ENCODE assay signal across 8 cellular contexts in the genomic region with DNA sequence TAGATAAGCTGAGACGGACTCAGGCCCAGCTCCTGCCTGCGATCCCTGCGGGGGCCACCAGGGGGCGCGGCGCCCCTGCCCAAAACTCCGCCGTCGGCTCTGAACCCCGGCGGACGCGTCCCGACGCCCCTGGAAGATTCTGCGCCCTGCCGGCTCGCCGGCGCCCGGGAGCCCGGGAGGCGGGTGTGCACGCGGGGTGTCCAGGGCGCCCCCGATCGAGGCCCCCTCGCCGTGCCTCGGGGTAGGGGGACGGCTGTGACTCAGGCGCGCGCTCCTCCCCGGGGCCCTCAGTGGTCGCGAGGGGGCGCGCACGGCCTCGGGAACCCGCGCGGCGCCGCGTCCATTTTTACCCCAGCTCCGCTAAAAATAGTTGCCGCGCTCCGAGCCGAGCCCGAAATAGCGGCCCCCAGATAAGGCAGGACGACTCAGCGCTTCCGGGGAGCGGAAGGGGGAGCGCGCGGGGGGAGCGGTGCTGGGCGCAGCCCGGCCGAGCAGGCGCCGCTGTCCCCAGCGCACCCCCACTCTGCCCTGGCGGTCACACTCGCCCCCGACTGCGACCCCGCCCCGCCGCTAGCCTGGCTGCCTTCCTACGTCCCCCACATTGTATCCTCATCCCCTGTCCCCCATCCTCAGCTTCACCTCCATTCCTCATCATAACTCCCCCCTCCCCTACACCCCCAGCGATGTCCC. TPM values are rescaled to one million over a fixed set of nuclear protein-coding genes. Genes with fewer than 3 reads are reported as not detected.
DNase-seq lines count a peak whose midpoint lies in the region; ATAC-seq, FAIRE-seq and TF ChIP-seq lines count a peak whose summit lies in the region.

No MANE protein-coding gene starts in this region.

- peak overlapping the region; percentile 78 to 91 (median 88) for H3K9ac ChIP-seq in BLaER1 treated with 17β-estradiol and CSF1 and Interleukin-3, amounts not matched to agents 10 nM and 100 nM
- H3K9ac ChIP-seq in H1 (replicated peaks in 1 of 4; ENCODE audit: extremely low read depth in 1 of 4, low read depth in 3 of 4, low read length in 3 of 4) = peak overlapping the region in 3 of 4 experiments; percentile 8 to 48 (median 36); a peak in 3 of 7 replicates

- no peaks in the 10 kb centered on the region for H3K36me3 ChIP-seq in BLaER1 treated with 17β-estradiol and CSF1 and Interleukin-3, amounts not matched to agents 10 nM and 100 nM
- no peaks in the 10 kb centered on the region for H3K36me3 ChIP-seq in H1 (ENCODE audit: control insufficient read depth in 2 of 4, insufficient read depth in 4 of 4, low read length in 3 of 4)

- H3K23ac ChIP-seq in H1 (ENCODE audit: insufficient read length) = no peak overlapping the region

- H2BK15ac ChIP-seq in H1 (ENCODE audit: low read length) = no peak overlapping the region

- H3K27me3 ChIP-seq in BLaER1 treated with 17β-estradiol and CSF1 and Interleukin-3, amounts not matched to agents 10 nM and 100 nM = no peaks in the 10 kb centered on the region
- H3K27me3 ChIP-seq in H1 (replicated peaks in 1 of 4; ENCODE audit: control insufficient read depth in 3 of 4, extremely low read depth in 1 of 4, insufficient read depth in 3 of 4, low read length in 3 of 4) = peaks cover 0 to 5% (median 2%) of the 10 kb centered on the region in 4 experiments; a peak in 3 of 7 replicates

- H3K18ac ChIP-seq in H1 (ENCODE audit: extremely low read depth, low read length) = peak overlapping the region; percentile 19; the same call in 1 of the 2 replicates

- H3K56ac ChIP-seq in H1 (replicated peaks; ENCODE audit: insufficient read length, low read depth, low read length) = no peak overlapping the region

- TF ChIP-seq EP300 in H1 (IDR thresholded peaks at IDR 0.05; ENCODE audit: borderline replicate concordance in 1 of 2, low read depth in 2 of 2, low read length in 2 of 2) = no peak

- no peak overlapping the region for H3K14ac ChIP-seq in H1 (ENCODE audit: insufficient read length)

- CTCF ChIA-PET in H1 (lab: Charles Lee; ENCODE audit: partially characterized antibody) = interaction anchor here (0.6 to 21.2 kb wide), 37 partner anchors 9 to 424 kb away, joined by 3 to 760 read pairs (median 4); a partner anchor contains a TSS

- no peak overlapping the region; the same call in 1 of the 2 replicates for H4K8ac ChIP-seq in H1 (ENCODE audit: extremely low read depth, insufficient read depth, low read length)

- ATAC-seq in GM19035 (IDR thresholded peaks at IDR 0.05; ENCODE audit: unreplicated experiment) = peak; percentile 70
- peak; percentile 53 for ATAC-seq in HG03196 (IDR thresholded peaks at IDR 0.05; ENCODE audit: unreplicated experiment)

- no peaks in the 10 kb centered on the region for H3K79me2 ChIP-seq in H1 (ENCODE audit: control insufficient read depth in 1 of 2, insufficient read depth in 2 of 2, low read length in 2 of 2)

- no peak for FAIRE-seq in H1 (lab: Jason Lieb, UNC)

- peak; percentile 68 to 75 for DNase-seq in NOMO-1 (lab: John Stamatoyannopoulos, UW; ENCODE audit: unreplicated experiment in 2 of 2)
- peak; percentile 74 to 82 (median 81) for DNase-seq in activated CD8-positive, alpha-beta memory T cell treated with anti-CD3 and anti-CD28 coated beads for 48 hours (ENCODE audit: low read depth in 2 of 3, low spot score in 2 of 3)
- DNase-seq in H1 (ENCODE audit: low read depth in 1 of 2, low spot score in 2 of 2) = peak in 1 of 2 experiments; percentile 95
- DNase-seq in mesenteric fat pad (ENCODE audit: low spot score) = peak; percentile 93
- DNase-seq in stimulated activated CD8-positive, alpha-beta memory T cell treated with anti-CD3 and anti-CD28 coated beads, Interleukin-15, amount 100 ng/mL, for 48 hours (ENCODE audit: low read depth in 2 of 2) = peak; percentile 74 to 77

- H3K23me2 ChIP-seq in H1 (ENCODE audit: low read depth, low read length) = peaks cover 10% of the 10 kb centered on the region

- no peak overlapping the region for H3K4ac ChIP-seq in H1 (replicated peaks; ENCODE audit: insufficient read length, low read depth, low read length)

- TF ChIP-seq CTCF in H1 (IDR thresholded peaks at IDR 0.05; ENCODE audit: control extremely low read depth in 1 of 3, insufficient read depth in 1 of 3, low read depth in 1 of 3, low read length in 3 of 3) = peak; percentile 75 to 90 (median 89)

- TF ChIP-seq POLR2A in H1 (IDR thresholded peaks at IDR 0.05; ENCODE audit: control extremely low read depth in 1 of 2, low read depth in 2 of 2, low read length in 2 of 2) = peak in 1 of 2 experiments; percentile 8; a peak in 1 of 3 replicates

- no peak overlapping the region for H4K91ac ChIP-seq in H1 (replicated peaks; ENCODE audit: insufficient read length, low read length)

- H2AK5ac ChIP-seq in H1 (ENCODE audit: low read depth, low read length) = no peak overlapping the region

- peak overlapping the region; percentile 57 to 76 (median 69) for H3K4me3 ChIP-seq in BLaER1 treated with 17β-estradiol and CSF1 and Interleukin-3, amounts not matched to agents 10 nM and 100 nM
- peak overlapping the region; percentile 41 to 95 (median 73) for H3K4me3 ChIP-seq in H1 (ENCODE audit: extremely low read depth in 1 of 4, insufficient read depth in 2 of 4, low read depth in 3 of 4, low read length in 4 of 4)

- no peaks in the 10 kb centered on the region for H3K79me1 ChIP-seq in H1 (ENCODE audit: low read depth, low read length)

- POLR2A ChIA-PET in H1 (lab: Charles Lee; ENCODE audit: partially characterized antibody) = interaction anchor here (0.8 to 3.4 kb wide), 18 partner anchors 8 to 68 kb away, joined by 3 to 34 read pairs (median 4); a partner anchor contains a TSS

- peak overlapping the region; percentile 79 to 93 (median 92) for H3K27ac ChIP-seq in BLaER1 treated with 17β-estradiol and CSF1 and Interleukin-3, amounts not matched to agents 10 nM and 100 nM
- H3K27ac ChIP-seq in H1 (ENCODE audit: low read depth, low read length) = peak overlapping the region; percentile 23; the same call in 1 of the 2 replicates

- H4K5ac ChIP-seq in H1 (ENCODE audit: insufficient read length, low read depth, low read length) = peak overlapping the region; percentile 20

- 2% methylated on average over 53 of the region's 78 CpGs; no CpG with 5 or more reads in 1 of the 2 experiments for WGBS in H1 (ENCODE audit: extremely low coverage in 1 of 2, insufficient coverage in 1 of 2, insufficient read length in 1 of 2, insufficient replicate concordance in 2 of 2, low coverage in 1 of 2, low lambda C conversion rate in 2 of 2, missing lambda C conversion rate in 1 of 2), 2 experiments

- H3K4me1 ChIP-seq in BLaER1 treated with 17β-estradiol and CSF1 and Interleukin-3, amounts not matched to agents 10 nM and 100 nM = peaks cover 41 to 55% (median 48%) of the 10 kb centered on the region in 10 experiments
- peaks cover 4 to 16% (median 11%) of the 10 kb centered on the region in 4 experiments for H3K4me1 ChIP-seq in H1 (replicated peaks in 1 of 4; ENCODE audit: control insufficient read depth in 3 of 4, insufficient read depth in 4 of 4, low read length in 3 of 4)

- peak overlapping the region; percentile 82; the same call in 1 of the 2 replicates for H2BK12ac ChIP-seq in H1 (ENCODE audit: low read depth, low read length)

- peak overlapping the region; percentile 68 to 90 (median 81) for H3K4me2 ChIP-seq in BLaER1 treated with 17β-estradiol and CSF1 and Interleukin-3, amounts not matched to agents 10 nM and 100 nM
- peak overlapping the region; percentile 70 for H3K4me2 ChIP-seq in H1 (ENCODE audit: insufficient read depth in 1 of 2, low read depth in 2 of 2, low read length in 2 of 2)

- H3K9me3 ChIP-seq in BLaER1 treated with 17β-estradiol and CSF1 and Interleukin-3, amounts not matched to agents 10 nM and 100 nM (replicated peaks in 1 of 11) = no peaks in the 10 kb centered on the region
- H3K9me3 ChIP-seq in H1 (ENCODE audit: insufficient read depth in 2 of 2, low read depth in 1 of 2, low read length in 1 of 2) = no peaks in the 10 kb centered on the region

- TF ChIP-seq RAD21 in H1 (IDR thresholded peaks at IDR 0.05 in 1 of 2, conservative IDR thresholded peaks at IDR 0.05 in 1 of 2; ENCODE audit: low read depth in 2 of 2, low read length in 2 of 2) = peak; percentile 75 to 77

- no peak overlapping the region for H2BK20ac ChIP-seq in H1 (ENCODE audit: low read length)

- no peak overlapping the region for H2BK120ac ChIP-seq in H1 (replicated peaks; ENCODE audit: low read depth, low read length)

- no peak overlapping the region; the same call in 1 of the 2 replicates for H2AFZ ChIP-seq in H1 (ENCODE audit: low read length)

- H2BK5ac ChIP-seq in H1 (ENCODE audit: low read depth, low read length) = no peak overlapping the region; the same call in 1 of the 2 replicates

- H4K20me1 ChIP-seq in BLaER1 treated with 17β-estradiol and CSF1 and Interleukin-3, amounts not matched to agents 10 nM and 100 nM = no peaks in the 10 kb centered on the region
- no peaks in the 10 kb centered on the region for H4K20me1 ChIP-seq in H1 (replicated peaks in 1 of 2; ENCODE audit: control insufficient read depth in 1 of 2, insufficient read depth in 2 of 2, low read length in 2 of 2)

RNA-seq across cellular contexts. Expression of a gene that starts 16.0 kb away (rescaled TPM):
- total RNA-seq in H1 (2021; fragmentation: NEBNext Ultra II Directional; extraction: Animal tissue kit (Norgen Biotek cat#: 25700)) = 44.7 and 46.4 TPM in 2 replicates
- polyA plus RNA-seq in H1 (2011; rRNA removed) = 94.2 and 112 TPM in 2 replicates
- 73.6 TPM for polyA plus RNA-seq in H1 (2011; cell fraction: cytosol; rRNA removed)
- polyA plus RNA-seq in H1 (2011; cell fraction: nucleus; rRNA removed) = 104 TPM
- polyA plus RNA-seq in H1 (2012, experiment 1 of 2) = 44.6 to 60.9 TPM (median 54.2 TPM) in 4 replicates
- polyA plus RNA-seq in H1 (2012, experiment 2 of 2) = 246 TPM
- 51.0 TPM for polyA plus RNA-seq in H1 (2013, experiment 1 of 2)
- polyA plus RNA-seq in H1 (2013, experiment 2 of 2) = 52.4 TPM
- polyA minus RNA-seq in H1 (2011; rRNA and poly(A)+ RNA removed) = 32.3 and 35.8 TPM in 2 replicates
- polyA minus RNA-seq in H1 (2011; cell fraction: cytosol; rRNA and poly(A)+ RNA removed) = 33.8 TPM
- polyA minus RNA-seq in H1 (2011; cell fraction: nucleus; rRNA and poly(A)+ RNA removed) = 31.2 TPM
- total RNA-seq in mesenteric fat pad = 82.3 TPM

RNA-seq across cellular contexts. Expression of a gene that starts 28.1 kb away (rescaled TPM):
- total RNA-seq in H1 (2021; fragmentation: NEBNext Ultra II Directional; extraction: Animal tissue kit (Norgen Biotek cat#: 25700)) = 1.3 and 2.7 TPM in 2 replicates
- 0.44 and 1.2 TPM in 2 replicates for polyA plus RNA-seq in H1 (2011; rRNA removed)
- 0.32 TPM for polyA plus RNA-seq in H1 (2011; cell fraction: cytosol; rRNA removed)
- polyA plus RNA-seq in H1 (2011; cell fraction: nucleus; rRNA removed) = 5.2 TPM
- polyA plus RNA-seq in H1 (2012, experiment 1 of 2) = 1.1 to 4.3 TPM (median 2.6 TPM) in 4 replicates
- 2.4 TPM for polyA plus RNA-seq in H1 (2012, experiment 2 of 2)
- polyA plus RNA-seq in H1 (2013, experiment 1 of 2) = 0.85 TPM
- polyA plus RNA-seq in H1 (2013, experiment 2 of 2) = 0.79 TPM
- 2.8 and 6.9 TPM in 2 replicates for polyA minus RNA-seq in H1 (2011; rRNA and poly(A)+ RNA removed)
- polyA minus RNA-seq in H1 (2011; cell fraction: cytosol; rRNA and poly(A)+ RNA removed) = 1.5 TPM
- 39.4 TPM for polyA minus RNA-seq in H1 (2011; cell fraction: nucleus; rRNA and poly(A)+ RNA removed)
- 907 TPM for total RNA-seq in mesenteric fat pad

RNA-seq across cellular contexts. Expression of a gene that starts 33.3 kb away (rescaled TPM):
- 34.8 and 38.0 TPM in 2 replicates for total RNA-seq in H1 (2021; fragmentation: NEBNext Ultra II Directional; extraction: Animal tissue kit (Norgen Biotek cat#: 25700))
- 16.8 and 18.4 TPM in 2 replicates for polyA plus RNA-seq in H1 (2011; rRNA removed)
- 16.6 TPM for polyA plus RNA-seq in H1 (2011; cell fraction: cytosol; rRNA removed)
- polyA plus RNA-seq in H1 (2011; cell fraction: nucleus; rRNA removed) = 10.3 TPM
- polyA plus RNA-seq in H1 (2012, experiment 1 of 2) = 20.0 to 27.9 TPM (median 23.6 TPM) in 4 replicates
- polyA plus RNA-seq in H1 (2012, experiment 2 of 2) = 18.3 TPM
- polyA plus RNA-seq in H1 (2013, experiment 1 of 2) = 42.2 TPM
- polyA plus RNA-seq in H1 (2013, experiment 2 of 2) = 43.6 TPM
- polyA minus RNA-seq in H1 (2011; rRNA and poly(A)+ RNA removed) = 8.2 and 8.3 TPM in 2 replicates
- polyA minus RNA-seq in H1 (2011; cell fraction: cytosol; rRNA and poly(A)+ RNA removed) = 21.5 TPM
- 14.5 TPM for polyA minus RNA-seq in H1 (2011; cell fraction: nucleus; rRNA and poly(A)+ RNA removed)
- total RNA-seq in mesenteric fat pad = 6.7 TPM

RNA-seq across cellular contexts. Expression of a gene that starts 34.8 kb away (rescaled TPM):
- total RNA-seq in H1 (2021; fragmentation: NEBNext Ultra II Directional; extraction: Animal tissue kit (Norgen Biotek cat#: 25700)) = 15.3 and 18.4 TPM in 2 replicates
- 9.1 and 20.4 TPM in 2 replicates for polyA plus RNA-seq in H1 (2011; rRNA removed)
- polyA plus RNA-seq in H1 (2011; cell fraction: cytosol; rRNA removed) = 12.5 TPM
- polyA plus RNA-seq in H1 (2011; cell fraction: nucleus; rRNA removed) = 39.1 TPM
- 25.0 to 32.4 TPM (median 29.9 TPM) in 4 replicates for polyA plus RNA-seq in H1 (2012, experiment 1 of 2)
- polyA plus RNA-seq in H1 (2012, experiment 2 of 2) = 28.1 TPM
- polyA plus RNA-seq in H1 (2013, experiment 1 of 2) = 35.0 TPM
- polyA plus RNA-seq in H1 (2013, experiment 2 of 2) = 27.2 TPM
- 4.3 and 7.5 TPM in 2 replicates for polyA minus RNA-seq in H1 (2011; rRNA and poly(A)+ RNA removed)
- polyA minus RNA-seq in H1 (2011; cell fraction: cytosol; rRNA and poly(A)+ RNA removed) = 19.8 TPM
- polyA minus RNA-seq in H1 (2011; cell fraction: nucleus; rRNA and poly(A)+ RNA removed) = 12.2 TPM
- total RNA-seq in mesenteric fat pad = 17.6 TPM

RNA-seq across cellular contexts. Expression of a gene that starts 57.1 kb away (rescaled TPM):
- total RNA-seq in H1 (2021; fragmentation: NEBNext Ultra II Directional; extraction: Animal tissue kit (Norgen Biotek cat#: 25700)) = 21.1 and 21.6 TPM in 2 replicates
- polyA plus RNA-seq in H1 (2011; rRNA removed) = 21.0 and 33.5 TPM in 2 replicates
- polyA plus RNA-seq in H1 (2011; cell fraction: cytosol; rRNA removed) = 19.9 TPM
- 19.7 TPM for polyA plus RNA-seq in H1 (2011; cell fraction: nucleus; rRNA removed)
- 19.1 to 26.5 TPM (median 23.9 TPM) in 4 replicates for polyA plus RNA-seq in H1 (2012, experiment 1 of 2)
- polyA plus RNA-seq in H1 (2012, experiment 2 of 2) = 24.8 TPM
- 32.6 TPM for polyA plus RNA-seq in H1 (2013, experiment 1 of 2)
- polyA plus RNA-seq in H1 (2013, experiment 2 of 2) = 36.9 TPM
- 9.5 and 14.4 TPM in 2 replicates for polyA minus RNA-seq in H1 (2011; rRNA and poly(A)+ RNA removed)
- polyA minus RNA-seq in H1 (2011; cell fraction: cytosol; rRNA and poly(A)+ RNA removed) = 8.3 TPM
- 9.9 TPM for polyA minus RNA-seq in H1 (2011; cell fraction: nucleus; rRNA and poly(A)+ RNA removed)
- total RNA-seq in mesenteric fat pad = 8.3 TPM

Comparison
In these comparisons a context has a peak if more than half of its experiments do, and no peak if none do; other contexts are left out.
1. RNA of a gene that starts 28.1 kb away (total RNA-seq): 907 TPM in mesenteric fat pad (single experiment); 1.3 to 2.7 TPM in H1; every median in the first group is over 100 times any median in the second.